Comparison of ENCODE assay signal across 1 cellular context in genomic region chr4:478373-478772, GRCh38.
TF ChIP-seq lines count a peak whose summit lies in the region.

No MANE protein-coding gene starts in this region.

TF ChIP-seq in SK-N-SH, 30 proteins besides CTCF, POLR2A, EP300 and RAD21 (continued from another document):
- TF ChIP-seq, protein P1, sequence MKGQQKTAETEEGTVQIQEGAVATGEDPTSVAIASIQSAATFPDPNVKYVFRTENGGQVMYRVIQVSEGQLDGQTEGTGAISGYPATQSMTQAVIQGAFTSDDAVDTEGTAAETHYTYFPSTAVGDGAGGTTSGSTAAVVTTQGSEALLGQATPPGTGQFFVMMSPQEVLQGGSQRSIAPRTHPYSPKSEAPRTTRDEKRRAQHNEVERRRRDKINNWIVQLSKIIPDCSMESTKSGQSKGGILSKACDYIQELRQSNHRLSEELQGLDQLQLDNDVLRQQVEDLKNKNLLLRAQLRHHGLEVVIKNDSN (IDR thresholded peaks at IDR 0.05; ENCODE audit: borderline replicate concordance, low read depth): no peak
TF ChIP-seq in SK-N-SH: peak in this region for 3.
